8 cellular contexts compared by ENCODE assay signal in genomic region chr12:53231859-53232640, GRCh38. TPM values are rescaled to one million over a fixed set of nuclear protein-coding genes. Genes with fewer than 3 reads are reported as not detected.
DNase-seq lines count a peak whose midpoint lies in the region; ATAC-seq and TF ChIP-seq lines count a peak whose summit lies in the region.

RARG (minus strand) TSS chr12:53232209; CDS start chr12:53227545, 4,664 bp downstream.

- peak within 1 kb of the TSS; percentile 72 for H3K27ac ChIP-seq in angular gyrus (ENCODE audit: low read depth, low read length)

- H3K4me3 ChIP-seq in H7 (ENCODE audit: insufficient read depth, low read depth, low read length) (peak within 1 kb of the TSS; percentile 64), retinal pigment epithelial cell (ENCODE audit: low read length) (peak within 1 kb of the TSS; percentile 57)

- intact Hi-C loops in left cardiac atrium (cut with DNase I): no loop called here

- TF ChIP-seq CTCF in retinal pigment epithelial cell (conservative IDR thresholded peaks at IDR 0.05; ENCODE audit: low read depth, low read length): no peak

- in situ Hi-C loops in ACHN (cut with HindIII; ENCODE audit: low pct_ligation_motif_present, low pct_unique_long_range_greater_than_20kb, low sequenced_read_pairs): no loop called here

- peaks cover 7% of the 10 kb centered on the region for H3K27me3 ChIP-seq in H7 (ENCODE audit: control insufficient read depth, insufficient read depth, low read length)

- DNase-seq in ACHN: peak; percentile 83
- DNase-seq in H7: peak; percentile 92
- DNase-seq in T follicular helper cell (ENCODE audit: low read depth): peak; percentile 51
- DNase-seq in left cardiac atrium: peak; percentile 57
- no peak for DNase-seq in retinal pigment epithelial cell (ENCODE audit: low read depth)
- DNase-seq in DMS153 (lab: John Stamatoyannopoulos, UW): no peak

- ATAC-seq in left cardiac atrium: peak; percentile 69 to 83
- ATAC-seq in HG02884 (IDR thresholded peaks at IDR 0.05; ENCODE audit: unreplicated experiment): no peak

- no peaks in the 10 kb centered on the region for H3K36me3 ChIP-seq in H7 (replicated peaks; ENCODE audit: control insufficient read depth, insufficient read depth, low read length)

RNA-seq across cellular contexts. Expression of gene RARG, which starts in this region (rescaled TPM):
- 50.1 and 58.1 TPM in 2 replicates for total RNA-seq in H7 (2014; rRNA removed; shearing (Covaris generic))
- 10 to 100 TPM; 13.5 to 24.1 TPM for total RNA-seq in left cardiac atrium

Comparison
In these comparisons a context has a peak if more than half of its experiments do, and no peak if none do; other contexts are left out.
1. DNase-seq: peak in ACHN (single experiment), H7 (single experiment), T follicular helper cell (single experiment) and left cardiac atrium (single experiment); none in retinal pigment epithelial cell (single experiment) and DMS153 (single experiment).